ENCODE assay signal across 1 cellular context in genomic region chr17:50147841-50148225, GRCh38.
TF ChIP-seq lines count a peak whose summit lies in the region.

No MANE protein-coding gene starts in this region.

TF ChIP-seq in neural cell, 6 proteins besides CTCF, POLR2A, EP300 and RAD21 (continued from another document):
- TF ChIP-seq, protein P1, sequence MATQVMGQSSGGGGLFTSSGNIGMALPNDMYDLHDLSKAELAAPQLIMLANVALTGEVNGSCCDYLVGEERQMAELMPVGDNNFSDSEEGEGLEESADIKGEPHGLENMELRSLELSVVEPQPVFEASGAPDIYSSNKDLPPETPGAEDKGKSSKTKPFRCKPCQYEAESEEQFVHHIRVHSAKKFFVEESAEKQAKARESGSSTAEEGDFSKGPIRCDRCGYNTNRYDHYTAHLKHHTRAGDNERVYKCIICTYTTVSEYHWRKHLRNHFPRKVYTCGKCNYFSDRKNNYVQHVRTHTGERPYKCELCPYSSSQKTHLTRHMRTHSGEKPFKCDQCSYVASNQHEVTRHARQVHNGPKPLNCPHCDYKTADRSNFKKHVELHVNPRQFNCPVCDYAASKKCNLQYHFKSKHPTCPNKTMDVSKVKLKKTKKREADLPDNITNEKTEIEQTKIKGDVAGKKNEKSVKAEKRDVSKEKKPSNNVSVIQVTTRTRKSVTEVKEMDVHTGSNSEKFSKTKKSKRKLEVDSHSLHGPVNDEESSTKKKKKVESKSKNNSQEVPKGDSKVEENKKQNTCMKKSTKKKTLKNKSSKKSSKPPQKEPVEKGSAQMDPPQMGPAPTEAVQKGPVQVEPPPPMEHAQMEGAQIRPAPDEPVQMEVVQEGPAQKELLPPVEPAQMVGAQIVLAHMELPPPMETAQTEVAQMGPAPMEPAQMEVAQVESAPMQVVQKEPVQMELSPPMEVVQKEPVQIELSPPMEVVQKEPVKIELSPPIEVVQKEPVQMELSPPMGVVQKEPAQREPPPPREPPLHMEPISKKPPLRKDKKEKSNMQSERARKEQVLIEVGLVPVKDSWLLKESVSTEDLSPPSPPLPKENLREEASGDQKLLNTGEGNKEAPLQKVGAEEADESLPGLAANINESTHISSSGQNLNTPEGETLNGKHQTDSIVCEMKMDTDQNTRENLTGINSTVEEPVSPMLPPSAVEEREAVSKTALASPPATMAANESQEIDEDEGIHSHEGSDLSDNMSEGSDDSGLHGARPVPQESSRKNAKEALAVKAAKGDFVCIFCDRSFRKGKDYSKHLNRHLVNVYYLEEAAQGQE (IDR thresholded peaks at IDR 0.05; ENCODE audit: borderline replicate concordance), result no peak
- no peak for TF ChIP-seq EZH2 (IDR thresholded peaks at IDR 0.05; ENCODE audit: borderline replicate concordance, insufficient read depth, low read length, poor library complexity, severe bottlenecking)
